ENCODE assay signal across 10 cellular contexts in the genomic region with DNA sequence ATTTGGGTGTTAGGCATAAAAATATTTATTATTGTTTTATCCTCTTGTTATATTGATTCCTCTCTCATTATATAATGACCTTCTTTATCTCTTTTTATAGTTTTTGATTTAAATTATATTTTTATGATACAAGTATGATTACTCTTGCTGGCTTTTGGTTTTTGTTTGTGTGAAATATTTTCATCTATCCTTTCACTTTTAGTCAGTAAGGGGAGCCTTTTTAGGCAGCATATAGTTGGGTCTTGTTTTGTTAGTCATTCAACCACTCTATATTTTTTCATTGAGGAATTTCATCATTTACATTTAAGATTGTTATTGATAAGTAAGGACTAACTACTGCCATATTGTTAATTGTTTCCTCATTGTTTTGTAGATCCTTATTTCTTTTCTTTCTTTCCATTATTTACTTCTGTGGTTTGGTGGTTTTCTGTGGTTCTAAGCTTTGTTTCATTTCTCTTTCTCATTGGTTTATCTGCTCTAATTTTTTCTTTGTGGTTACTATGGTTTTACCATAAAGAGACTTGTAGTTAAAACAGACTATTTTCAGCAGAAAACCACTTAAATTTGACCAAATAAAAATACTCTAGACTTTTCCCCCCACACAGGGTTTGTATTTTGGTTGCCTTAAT.
DNase-seq lines count a peak whose midpoint lies in the region; ATAC-seq lines count a peak whose summit lies in the region.
"Had no signal": no experiment of that assay in that cellular context is flagged by ENCODE, and none has a peak within 500 bp of the region (broad histone marks: within the 10 kb centered on the region; RNA-seq: fewer than 3 reads in every experiment).

No MANE protein-coding gene starts in this region.

- ATAC-seq in GM18907 (IDR thresholded peaks at IDR 0.05; ENCODE audit: unreplicated experiment) (peak; percentile 84), HG02588 (IDR thresholded peaks at IDR 0.05; ENCODE audit: unreplicated experiment) (peak; percentile 73), HG03378 (IDR thresholded peaks at IDR 0.05; ENCODE audit: unreplicated experiment) (peak; percentile 85)

- DNase-seq in fibroblast of peridontal ligament (ENCODE audit: extremely low read depth): peak; percentile 78
- no peak for DNase-seq in NCI-H526 treated with DMSO at 0.1 percent for 48 hours (lab: John Stamatoyannopoulos, UW)
- DNase-seq in activated gamma-delta T cell (lab: John Stamatoyannopoulos, UW): no peak
- DNase-seq in NCI-H510A (lab: John Stamatoyannopoulos, UW): no peak
- no peak for DNase-seq in nucleus accumbens (lab: John Stamatoyannopoulos, UW)
- DNase-seq: activated CD4-positive, alpha-beta memory T cell treated with anti-CD3 and anti-CD28 coated beads for 36 hours; endodermal cell had no signal
